22 cellular contexts compared by ENCODE assay signal in the genomic region with DNA sequence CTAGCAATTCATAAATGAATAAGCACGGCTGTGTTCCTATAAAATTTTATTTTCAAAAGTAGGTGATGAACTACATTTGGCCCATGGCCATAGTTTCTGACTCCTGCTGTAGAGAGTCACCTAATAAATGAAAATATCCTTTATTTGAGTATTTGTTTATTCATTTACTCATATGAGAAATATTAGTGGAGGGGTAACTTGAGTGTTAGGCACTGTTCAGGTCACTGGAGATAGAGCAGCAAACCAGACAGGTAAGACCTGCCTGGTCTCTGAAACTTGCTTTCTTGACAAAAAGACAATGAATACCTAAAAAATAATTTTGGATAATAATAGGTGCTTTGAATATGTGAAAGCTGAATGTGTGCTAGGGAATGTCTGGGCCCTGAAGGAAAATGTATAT.
"Had no signal": no experiment of that assay in that cellular context is flagged by ENCODE, and none has a peak within 500 bp of the region (broad histone marks: within the 10 kb centered on the region; RNA-seq: fewer than 3 reads in every experiment).

No MANE protein-coding gene starts in this region.

- H3K4me1 Mint-ChIP-seq: IgD-negative memory B cell had no signal

- H3K4me3 ChIP-seq: K562, MG63, SJCRH30 had no signal

- H3K27me3 ChIP-seq: MG63, SJCRH30 had no signal

- DNase-seq: NCI-H1092, NCI-H1105 treated with DMSO at 0.1 percent for 48 hours, NCI-H1417 treated with DMSO at 0.1 percent for 48 hours, NCI-H146, NCI-H187, NCI-H2029, NCI-H2081 treated with DMSO at 0.1 percent for 48 hours, NCI-H2171, NCI-H226, NCI-H446, NCI-H510A, NCI-H524 treated with DMSO at 0.1 percent for 48 hours, NCI-H69, NCI-H774, SHP77 treated with DMSO at 0.1 percent for 48 hours, SJCRH30 had no signal

- H3K4me1 ChIP-seq: SJCRH30 had no signal

- FAIRE-seq: K562 had no signal

- H3K27ac Mint-ChIP-seq: IgD-negative memory B cell had no signal

- H3K27me3 Mint-ChIP-seq: IgD-negative memory B cell had no signal

- H3K36me3 Mint-ChIP-seq: IgD-negative memory B cell had no signal

- H3K27ac ChIP-seq: RWPE1, SJCRH30 had no signal

- H3K4me3 Mint-ChIP-seq: IgD-negative memory B cell had no signal

- H3K36me3 ChIP-seq: MG63, SJCRH30 had no signal

- H3K9me3 ChIP-seq: SJCRH30 had no signal

- ATAC-seq: K562, Panc1, Right ventricle myocardium inferior had no signal
